1 cellular context compared by ENCODE assay signal in genomic region chr1:89908294-89908992, GRCh38.
TF ChIP-seq lines count a peak whose summit lies in the region.

No MANE protein-coding gene starts in this region.

TF ChIP-seq in liver, 16 proteins besides CTCF, POLR2A, EP300 and RAD21:
- peak; percentile 10 for TF ChIP-seq REST (IDR thresholded peaks at IDR 0.05)
- no peak for TF ChIP-seq MAX (IDR thresholded peaks at IDR 0.05)
